ENCODE assay signal across 1 cellular context in genomic region chr17:40307001-40307690, GRCh38.
A peak's percentile ranks its signal among the peaks of the same experiment; 100 is the strongest.
TF ChIP-seq lines count a peak whose summit lies in the region.

No MANE protein-coding gene starts in this region.

TF ChIP-seq in GM12878, 131 proteins besides CTCF, POLR2A, EP300 and RAD21 (continued from another document):
- TF ChIP-seq RELB (IDR thresholded peaks at IDR 0.05; ENCODE audit: low read depth) (peak; percentile 22; the same call in 1 of the 2 replicates), POLR2AphosphoS2 (IDR thresholded peaks at IDR 0.05; ENCODE audit: low read depth, low read length) (no peak), EGR1 (IDR thresholded peaks at IDR 0.05; ENCODE audit: borderline replicate concordance in 1 of 2, low read depth in 2 of 2, low read length in 2 of 2) (peak in 1 of 2 experiments; percentile 54; a peak in 1 of 3 replicates), PAX5 (IDR thresholded peaks at IDR 0.05; ENCODE audit: borderline replicate concordance, low read depth, low read length) (no peak), CBFB (IDR thresholded peaks at IDR 0.05; ENCODE audit: low read depth) (peak; percentile 28; the same call in 1 of the 2 replicates)
TF ChIP-seq in GM12878: peak in this region for 4.
